In genomic region chr5:6632931-6633468, GRCh38 we compare ENCODE assay signal across 1 cellular context.
TF ChIP-seq lines count a peak whose summit lies in the region.

Gene NSUN2, minus strand, starts transcription at chr5:6633044. Its CDS starts 65 bp downstream, at chr5:6632979.
Gene SRD5A1, plus strand, starts transcription at chr5:6633440. Its CDS starts 137 bp downstream, at chr5:6633577.

TF ChIP-seq in HepG2, 621 proteins besides CTCF, POLR2A, EP300 and RAD21 (continued from another document and continues in another):
- TF ChIP-seq ZNF407 (CRISPR knock-in tag; IDR thresholded peaks at IDR 0.05; ENCODE audit: not compliant biosample characterization) (peak; percentile 27), ZNF790 (CRISPR knock-in tag; IDR thresholded peaks at IDR 0.05; ENCODE audit: borderline replicate concordance) (no peak; the same call in 1 of the 2 replicates), ZNF740 (CRISPR knock-in tag; IDR thresholded peaks at IDR 0.05) (0 out of 2 replicates have a peak, but pooled peaks have one; percentile 20), KAT8 (CRISPR knock-in tag; IDR thresholded peaks at IDR 0.05) (peak; percentile 89), SETDB1 (CRISPR knock-in tag; IDR thresholded peaks at IDR 0.05; ENCODE audit: borderline replicate concordance) (no peak), HNF4A (CRISPR knock-in tag; IDR thresholded peaks at IDR 0.05) (no peak), SRSF1 (optimal IDR thresholded peaks at IDR 0.05; ENCODE audit: low read depth, low read length) (no peak), MEF2D (CRISPR knock-in tag; IDR thresholded peaks at IDR 0.05) (no peak; the same call in 1 of the 2 replicates), NR2C2 (CRISPR knock-in tag; IDR thresholded peaks at IDR 0.05; ENCODE audit: borderline replicate concordance) (peak; percentile 59; the same call in 1 of the 2 replicates), ZNF574 (CRISPR knock-in tag; IDR thresholded peaks at IDR 0.05) (peak; percentile 9; the same call in 1 of the 2 replicates), ZNF256 (CRISPR knock-in tag; conservative IDR thresholded peaks at IDR 0.05) (no peak), ZNF724P (CRISPR knock-in tag; IDR thresholded peaks at IDR 0.05; ENCODE audit: borderline replicate concordance) (no peak), USF2 (IDR thresholded peaks at IDR 0.05; ENCODE audit: low read depth, low read length) (peak; percentile 83), USF2 (CRISPR knock-in tag; IDR thresholded peaks at IDR 0.05; ENCODE audit: borderline replicate concordance) (peak; percentile 90; the same call in 1 of the 2 replicates), SMAD9 (CRISPR knock-in tag; IDR thresholded peaks at IDR 0.05) (no peak), ZNF562 (CRISPR knock-in tag; IDR thresholded peaks at IDR 0.05; ENCODE audit: borderline replicate concordance) (no peak), MXD3 (CRISPR knock-in tag; IDR thresholded peaks at IDR 0.05) (peak; percentile 69), TFDP2 (CRISPR knock-in tag; IDR thresholded peaks at IDR 0.05) (peak; percentile 52; the same call in 1 of the 2 replicates), ZNF274 (CRISPR knock-in tag; IDR thresholded peaks at IDR 0.05) (peak; percentile 65; the same call in 1 of the 2 replicates), TBP (CRISPR knock-in tag; IDR thresholded peaks at IDR 0.05) (no peak), ARID3A (IDR thresholded peaks at IDR 0.05; ENCODE audit: low read depth, low read length) (no peak), NBN (conservative IDR thresholded peaks at IDR 0.05) (no peak), CBX5 (CRISPR knock-in tag; IDR thresholded peaks at IDR 0.05; ENCODE audit: borderline replicate concordance) (no peak), CENPT (CRISPR knock-in tag; IDR thresholded peaks at IDR 0.05; ENCODE audit: low read depth) (no peak), ZNF83 (CRISPR knock-in tag; IDR thresholded peaks at IDR 0.05; ENCODE audit: borderline replicate concordance) (no peak), ZBTB49 (CRISPR knock-in tag; IDR thresholded peaks at IDR 0.05; ENCODE audit: borderline replicate concordance) (no peak), RBM22 (optimal IDR thresholded peaks at IDR 0.05; ENCODE audit: low read length) (no peak), ZNF674 (CRISPR knock-in tag; IDR thresholded peaks at IDR 0.05; ENCODE audit: low read depth) (no peak), PAXIP1 (CRISPR knock-in tag; conservative IDR thresholded peaks at IDR 0.05) (no peak), ASH2L (IDR thresholded peaks at IDR 0.05; ENCODE audit: insufficient read length, low read depth, low read length) (peak; percentile 89), REPIN1 (CRISPR knock-in tag; IDR thresholded peaks at IDR 0.05; ENCODE audit: borderline replicate concordance, low read depth) (no peak), JDP2 (CRISPR knock-in tag; IDR thresholded peaks at IDR 0.05; ENCODE audit: borderline replicate concordance) (no peak), SIX1 (CRISPR knock-in tag; IDR thresholded peaks at IDR 0.05; ENCODE audit: borderline replicate concordance) (no peak), NCOA1 (CRISPR knock-in tag; IDR thresholded peaks at IDR 0.05) (no peak)
